Comparison of ENCODE assay signal across 23 cellular contexts in the genomic region with DNA sequence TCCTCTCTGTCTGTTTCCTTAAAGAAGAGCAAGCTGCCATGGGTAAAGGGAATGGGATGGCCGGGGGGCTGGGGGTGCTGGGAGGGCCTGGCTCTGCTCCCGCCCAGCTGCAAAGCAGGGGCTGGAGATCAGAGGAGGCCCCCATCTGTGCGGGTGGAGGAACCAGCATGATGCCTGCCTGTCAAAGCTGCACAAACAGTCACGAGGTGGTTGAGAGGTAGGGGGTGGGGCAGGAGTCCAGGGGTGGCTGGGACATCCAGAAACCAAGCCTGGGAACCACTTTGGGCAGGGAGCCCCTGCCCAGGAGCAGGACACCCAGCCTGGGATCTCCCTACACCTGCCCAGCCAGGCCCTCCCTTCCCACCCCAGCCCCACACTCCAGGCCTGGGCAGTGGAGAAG. TPM values are rescaled to one million over a fixed set of nuclear protein-coding genes. Genes with fewer than 3 reads are reported as not detected.
DNase-seq lines count a peak whose midpoint lies in the region; TF ChIP-seq lines count a peak whose summit lies in the region.
"Had no signal": no experiment of that assay in that cellular context is flagged by ENCODE, and none has a peak within 500 bp of the region (broad histone marks: within the 10 kb centered on the region; RNA-seq: fewer than 3 reads in every experiment).

No MANE protein-coding gene starts in this region.

- no peak for TF ChIP-seq CTCF in left ventricle myocardium inferior (IDR thresholded peaks at IDR 0.05; ENCODE audit: borderline replicate concordance)

- peak overlapping the region; percentile 72 for H3K27ac ChIP-seq in left ventricle myocardium inferior (replicated peaks)
- H3K27ac ChIP-seq: BLaER1, GM23248, KMS-11, SJCRH30 had no signal

- peaks cover 71% of the 10 kb centered on the region for H3K36me3 ChIP-seq in left ventricle myocardium inferior

- no peaks in the 10 kb centered on the region for H3K9me3 Mint-ChIP-seq in activated CD4-positive, alpha-beta T cell treated with anti-CD3 and anti-CD28 coated beads, Interleukin-2, amount 10 ng/mL, durations not matched to agents 24 days and 14 days
- H3K9me3 Mint-ChIP-seq: CD8-positive, alpha-beta T cell had no signal

- TF ChIP-seq EP300 in Ishikawa (IDR thresholded peaks at IDR 0.05; ENCODE audit: borderline replicate concordance): no peak

- TF ChIP-seq RAD21 in Ishikawa (IDR thresholded peaks at IDR 0.05; ENCODE audit: low read depth): no peak

- peaks cover 20% of the 10 kb centered on the region for H3K4me1 Mint-ChIP-seq in activated CD4-positive, alpha-beta T cell treated with anti-CD3 and anti-CD28 coated beads, Interleukin-2, amount 10 ng/mL, durations not matched to agents 24 days and 14 days

- no peak overlapping the region for H3K4me3 Mint-ChIP-seq in activated CD4-positive, alpha-beta T cell treated with anti-CD3 and anti-CD28 coated beads, Interleukin-2, amount 10 ng/mL, durations not matched to agents 24 days and 14 days
- H3K4me3 Mint-ChIP-seq: CD8-positive, alpha-beta T cell had no signal

- intact Hi-C loops in left ventricle myocardium inferior (cut with micrococcal nuclease): loop anchor here (10.0 kb wide), 1 partner anchor 114 kb away; no protein-coding TSS in a partner anchor
- intact Hi-C loops in activated CD4-positive, alpha-beta T cell treated with anti-CD3 and anti-CD28 coated beads, Interleukin-2, amount 10 ng/mL, durations not matched to agents 24 days and 14 days (cut with micrococcal nuclease): no loop called here

- no peaks in the 10 kb centered on the region for H3K27me3 ChIP-seq in left ventricle myocardium inferior (ENCODE audit: low read depth)
- H3K27me3 ChIP-seq: BLaER1, SJCRH30 had no signal

- DNase-seq in NCI-H1092 treated with DMSO at 0.1 percent for 48 hours (lab: John Stamatoyannopoulos, UW) (peak; percentile 55), NCI-H1092 (lab: John Stamatoyannopoulos, UW) (no peak), left ventricle myocardium inferior (no peak), smooth muscle cell of the brain vasculature (ENCODE audit: low read depth, low spot score) (peak; percentile 81), NCI-H2081 (lab: John Stamatoyannopoulos, UW) (no peak)
- DNase-seq in activated CD4-positive, alpha-beta T cell treated with anti-CD3 and anti-CD28 coated beads, Interleukin-2, amount 10 ng/mL, durations not matched to agents 24 days and 14 days: no peak
- DNase-seq in stimulated activated CD4-positive, alpha-beta T cell treated with anti-CD3 and anti-CD28 coated beads, Interleukin-12 subunit alpha, Interleukin-12 subunit beta, amount 100 ng/mL, for 4 hours: no peak
- DNase-seq: CD8-positive, alpha-beta T cell; DND-41; GF-D8; GM23248; NCI-H1048; NCI-H2107; NCI-H2227 treated with DMSO at 0.1 percent for 48 hours; NCI-H526 treated with DMSO at 0.1 percent for 48 hours; RPMI8226; SJCRH30 had no signal

- peaks cover 23% of the 10 kb centered on the region for H3K36me3 Mint-ChIP-seq in activated CD4-positive, alpha-beta T cell treated with anti-CD3 and anti-CD28 coated beads, Interleukin-2, amount 10 ng/mL, durations not matched to agents 24 days and 14 days (ENCODE audit: low read depth)

- H3K27ac Mint-ChIP-seq in activated CD4-positive, alpha-beta T cell treated with anti-CD3 and anti-CD28 coated beads, Interleukin-2, amount 10 ng/mL, durations not matched to agents 24 days and 14 days: no peak overlapping the region
- H3K27ac Mint-ChIP-seq: CD8-positive, alpha-beta T cell had no signal

- no peaks in the 10 kb centered on the region for H3K9me3 ChIP-seq in left ventricle myocardium inferior (replicated peaks)
- H3K9me3 ChIP-seq: BLaER1, SJCRH30 had no signal

- H3K4me1 ChIP-seq in left ventricle myocardium inferior: peaks cover 84% of the 10 kb centered on the region
- H3K4me1 ChIP-seq: SJCRH30 had no signal

- no peaks in the 10 kb centered on the region for H3K27me3 Mint-ChIP-seq in activated CD4-positive, alpha-beta T cell treated with anti-CD3 and anti-CD28 coated beads, Interleukin-2, amount 10 ng/mL, durations not matched to agents 24 days and 14 days

- H3K4me3 ChIP-seq in left ventricle myocardium inferior: no peak overlapping the region
- H3K4me3 ChIP-seq: BLaER1, GM23248, SJCRH30 had no signal

TF ChIP-seq in Ishikawa, 13 proteins besides CTCF, POLR2A, EP300 and RAD21:
- TF ChIP-seq TCF12 (IDR thresholded peaks at IDR 0.05; ENCODE audit: low read depth) (no peak), YY1 (IDR thresholded peaks at IDR 0.05; ENCODE audit: low read depth) (no peak)
- TF ChIP-seq, protein P1, sequence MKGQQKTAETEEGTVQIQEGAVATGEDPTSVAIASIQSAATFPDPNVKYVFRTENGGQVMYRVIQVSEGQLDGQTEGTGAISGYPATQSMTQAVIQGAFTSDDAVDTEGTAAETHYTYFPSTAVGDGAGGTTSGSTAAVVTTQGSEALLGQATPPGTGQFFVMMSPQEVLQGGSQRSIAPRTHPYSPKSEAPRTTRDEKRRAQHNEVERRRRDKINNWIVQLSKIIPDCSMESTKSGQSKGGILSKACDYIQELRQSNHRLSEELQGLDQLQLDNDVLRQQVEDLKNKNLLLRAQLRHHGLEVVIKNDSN (IDR thresholded peaks at IDR 0.05): peak; percentile 10; the same call in 1 of the 2 replicates

RNA-seq across cellular contexts. Expression of a gene that starts 12.5 kb away (rescaled TPM):
- 486 TPM for total RNA-seq in left ventricle myocardium inferior
- total RNA-seq in activated CD4-positive, alpha-beta T cell treated with anti-CD3 and anti-CD28 coated beads, Interleukin-2, amount 10 ng/mL, durations not matched to agents 24 days and 14 days: 29.5 and 30.1 TPM in 2 replicates

RNA-seq across cellular contexts. Expression of a gene that starts 25.2 kb away (rescaled TPM):
- total RNA-seq in left ventricle myocardium inferior: 13.7 TPM
- 27.8 and 29.1 TPM in 2 replicates for total RNA-seq in activated CD4-positive, alpha-beta T cell treated with anti-CD3 and anti-CD28 coated beads, Interleukin-2, amount 10 ng/mL, durations not matched to agents 24 days and 14 days

RNA-seq across cellular contexts. Expression of a gene that starts 49.5 kb away (rescaled TPM):
- 1.7 TPM for total RNA-seq in left ventricle myocardium inferior
- 0.16 and 0.71 TPM in 2 replicates for total RNA-seq in activated CD4-positive, alpha-beta T cell treated with anti-CD3 and anti-CD28 coated beads, Interleukin-2, amount 10 ng/mL, durations not matched to agents 24 days and 14 days
- total RNA-seq: A172, HepG2, MCF 10A had no signal

RNA-seq across cellular contexts. Expression of a gene that starts 50.5 kb away (rescaled TPM):
- 217 TPM for total RNA-seq in left ventricle myocardium inferior
- total RNA-seq in activated CD4-positive, alpha-beta T cell treated with anti-CD3 and anti-CD28 coated beads, Interleukin-2, amount 10 ng/mL, durations not matched to agents 24 days and 14 days: 161 and 188 TPM in 2 replicates

Comparison
In these comparisons a context has a peak if more than half of its experiments do, and no peak if none do; other contexts are left out.
1. DNase-seq: peak in NCI-H1092 treated with DMSO at 0.1 percent for 48 hours (single experiment) and smooth muscle cell of the brain vasculature (single experiment); none in NCI-H1092 (single experiment), left ventricle myocardium inferior (single experiment), NCI-H2081 (0 of 2), activated CD4-positive, alpha-beta T cell treated with anti-CD3 and anti-CD28 coated beads, Interleukin-2, amount 10 ng/mL, durations not matched to agents 24 days and 14 days (single experiment) and stimulated activated CD4-positive, alpha-beta T cell treated with anti-CD3 and anti-CD28 coated beads, Interleukin-12 subunit alpha, Interleukin-12 subunit beta, amount 100 ng/mL, for 4 hours (single experiment).
2. RNA of a gene that starts 12.5 kb away (total RNA-seq): 486 TPM in left ventricle myocardium inferior (single experiment); 29.5 to 30.1 TPM in activated CD4-positive, alpha-beta T cell treated with anti-CD3 and anti-CD28 coated beads, Interleukin-2, amount 10 ng/mL, durations not matched to agents 24 days and 14 days; every median in the first group is over 10 times any median in the second.